1 cellular context compared by ENCODE assay signal in genomic region chr12:57583008-57583831, GRCh38.
TF ChIP-seq lines count a peak whose summit lies in the region.

No MANE protein-coding gene starts in this region.

TF ChIP-seq in GM12878, 131 proteins besides CTCF, POLR2A, EP300 and RAD21 (continued from another document):
- TF ChIP-seq, protein P1, sequence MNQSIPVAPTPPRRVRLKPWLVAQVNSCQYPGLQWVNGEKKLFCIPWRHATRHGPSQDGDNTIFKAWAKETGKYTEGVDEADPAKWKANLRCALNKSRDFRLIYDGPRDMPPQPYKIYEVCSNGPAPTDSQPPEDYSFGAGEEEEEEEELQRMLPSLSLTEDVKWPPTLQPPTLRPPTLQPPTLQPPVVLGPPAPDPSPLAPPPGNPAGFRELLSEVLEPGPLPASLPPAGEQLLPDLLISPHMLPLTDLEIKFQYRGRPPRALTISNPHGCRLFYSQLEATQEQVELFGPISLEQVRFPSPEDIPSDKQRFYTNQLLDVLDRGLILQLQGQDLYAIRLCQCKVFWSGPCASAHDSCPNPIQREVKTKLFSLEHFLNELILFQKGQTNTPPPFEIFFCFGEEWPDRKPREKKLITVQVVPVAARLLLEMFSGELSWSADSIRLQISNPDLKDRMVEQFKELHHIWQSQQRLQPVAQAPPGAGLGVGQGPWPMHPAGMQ (IDR thresholded peaks at IDR 0.05; ENCODE audit: borderline replicate concordance) = no peak
- TF ChIP-seq ZNF217 (IDR thresholded peaks at IDR 0.05) = no peak
- no peak for TF ChIP-seq NR2C2 (IDR thresholded peaks at IDR 0.05; ENCODE audit: borderline replicate concordance, control insufficient read depth, insufficient read length, low read depth)
- TF ChIP-seq USF1 (IDR thresholded peaks at IDR 0.05; ENCODE audit: borderline replicate concordance, extremely low read length, insufficient read depth, low read depth, low read length) = no peak
- TF ChIP-seq NFIC (IDR thresholded peaks at IDR 0.05; ENCODE audit: low read depth, low read length) = no peak
- TF ChIP-seq BACH1 (IDR thresholded peaks at IDR 0.05; ENCODE audit: borderline replicate concordance) = no peak
- no peak for TF ChIP-seq TCF3 (IDR thresholded peaks at IDR 0.05; ENCODE audit: borderline replicate concordance, insufficient read depth, low read depth, low read length)
- TF ChIP-seq SMAD5 (IDR thresholded peaks at IDR 0.05; ENCODE audit: low read depth) = no peak
- TF ChIP-seq IKZF2 (IDR thresholded peaks at IDR 0.05) = no peak
- TF ChIP-seq RAD51 (IDR thresholded peaks at IDR 0.05) = no peak
- TF ChIP-seq TCF12 (IDR thresholded peaks at IDR 0.05; ENCODE audit: low read depth, low read length) = no peak
- TF ChIP-seq CHD2 (IDR thresholded peaks at IDR 0.05; ENCODE audit: borderline replicate concordance, low read depth, low read length) = no peak
- TF ChIP-seq RB1 (IDR thresholded peaks at IDR 0.05; ENCODE audit: borderline replicate concordance) = 0 out of 2 replicates have a peak, but pooled peaks have one; percentile 25
- TF ChIP-seq, protein P2, sequence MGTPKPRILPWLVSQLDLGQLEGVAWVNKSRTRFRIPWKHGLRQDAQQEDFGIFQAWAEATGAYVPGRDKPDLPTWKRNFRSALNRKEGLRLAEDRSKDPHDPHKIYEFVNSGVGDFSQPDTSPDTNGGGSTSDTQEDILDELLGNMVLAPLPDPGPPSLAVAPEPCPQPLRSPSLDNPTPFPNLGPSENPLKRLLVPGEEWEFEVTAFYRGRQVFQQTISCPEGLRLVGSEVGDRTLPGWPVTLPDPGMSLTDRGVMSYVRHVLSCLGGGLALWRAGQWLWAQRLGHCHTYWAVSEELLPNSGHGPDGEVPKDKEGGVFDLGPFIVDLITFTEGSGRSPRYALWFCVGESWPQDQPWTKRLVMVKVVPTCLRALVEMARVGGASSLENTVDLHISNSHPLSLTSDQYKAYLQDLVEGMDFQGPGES (IDR thresholded peaks at IDR 0.05) = no peak
- TF ChIP-seq, protein P3, sequence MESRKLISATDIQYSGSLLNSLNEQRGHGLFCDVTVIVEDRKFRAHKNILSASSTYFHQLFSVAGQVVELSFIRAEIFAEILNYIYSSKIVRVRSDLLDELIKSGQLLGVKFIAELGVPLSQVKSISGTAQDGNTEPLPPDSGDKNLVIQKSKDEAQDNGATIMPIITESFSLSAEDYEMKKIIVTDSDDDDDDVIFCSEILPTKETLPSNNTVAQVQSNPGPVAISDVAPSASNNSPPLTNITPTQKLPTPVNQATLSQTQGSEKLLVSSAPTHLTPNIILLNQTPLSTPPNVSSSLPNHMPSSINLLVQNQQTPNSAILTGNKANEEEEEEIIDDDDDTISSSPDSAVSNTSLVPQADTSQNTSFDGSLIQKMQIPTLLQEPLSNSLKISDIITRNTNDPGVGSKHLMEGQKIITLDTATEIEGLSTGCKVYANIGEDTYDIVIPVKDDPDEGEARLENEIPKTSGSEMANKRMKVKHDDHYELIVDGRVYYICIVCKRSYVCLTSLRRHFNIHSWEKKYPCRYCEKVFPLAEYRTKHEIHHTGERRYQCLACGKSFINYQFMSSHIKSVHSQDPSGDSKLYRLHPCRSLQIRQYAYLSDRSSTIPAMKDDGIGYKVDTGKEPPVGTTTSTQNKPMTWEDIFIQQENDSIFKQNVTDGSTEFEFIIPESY (IDR thresholded peaks at IDR 0.05) = no peak
- TF ChIP-seq YY1 (IDR thresholded peaks at IDR 0.05; ENCODE audit: low read depth, low read length) = peak; percentile 60; the same call in 1 of the 2 replicates
- TF ChIP-seq BHLHE40 (IDR thresholded peaks at IDR 0.05; ENCODE audit: borderline replicate concordance in 1 of 2, low read depth in 2 of 2, low read length in 1 of 2) = peak in 1 of 2 experiments; percentile 21; a peak in 1 of 4 replicates
- no peak for TF ChIP-seq ATF7 (IDR thresholded peaks at IDR 0.05; ENCODE audit: low read depth)
TF ChIP-seq in GM12878: peak in this region for 11.
